1 cellular context compared by ENCODE assay signal in the genomic region with DNA sequence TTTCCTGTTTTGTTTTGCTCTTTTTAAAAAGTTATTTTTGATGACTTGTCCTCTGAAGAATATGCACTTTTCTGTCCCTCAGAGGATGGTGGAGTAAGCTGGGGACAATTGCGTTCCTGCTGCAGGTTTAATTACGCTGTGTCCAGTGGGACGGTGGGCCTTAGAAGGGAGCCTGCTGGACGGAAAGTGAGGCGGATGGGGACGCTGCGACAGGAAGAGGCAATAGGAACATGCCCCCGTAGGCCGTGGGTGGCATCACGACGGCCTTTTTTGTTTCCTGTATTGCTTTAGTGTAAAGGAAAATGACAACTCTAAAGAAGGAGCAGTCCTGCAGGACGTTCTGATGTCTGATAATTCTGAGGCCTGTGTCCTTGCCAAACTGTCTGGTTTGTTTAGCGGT.
TF ChIP-seq lines count a peak whose summit lies in the region.

No MANE protein-coding gene starts in this region.

TF ChIP-seq in K562, 482 proteins besides CTCF, POLR2A, EP300 and RAD21 (continued from another document):
- TF ChIP-seq, protein P1, sequence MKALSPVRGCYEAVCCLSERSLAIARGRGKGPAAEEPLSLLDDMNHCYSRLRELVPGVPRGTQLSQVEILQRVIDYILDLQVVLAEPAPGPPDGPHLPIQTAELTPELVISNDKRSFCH (CRISPR knock-in tag; IDR thresholded peaks at IDR 0.05), result no peak
- TF ChIP-seq, protein P1 (tag; IDR thresholded peaks at IDR 0.05), result no peak
- TF ChIP-seq, protein P2, sequence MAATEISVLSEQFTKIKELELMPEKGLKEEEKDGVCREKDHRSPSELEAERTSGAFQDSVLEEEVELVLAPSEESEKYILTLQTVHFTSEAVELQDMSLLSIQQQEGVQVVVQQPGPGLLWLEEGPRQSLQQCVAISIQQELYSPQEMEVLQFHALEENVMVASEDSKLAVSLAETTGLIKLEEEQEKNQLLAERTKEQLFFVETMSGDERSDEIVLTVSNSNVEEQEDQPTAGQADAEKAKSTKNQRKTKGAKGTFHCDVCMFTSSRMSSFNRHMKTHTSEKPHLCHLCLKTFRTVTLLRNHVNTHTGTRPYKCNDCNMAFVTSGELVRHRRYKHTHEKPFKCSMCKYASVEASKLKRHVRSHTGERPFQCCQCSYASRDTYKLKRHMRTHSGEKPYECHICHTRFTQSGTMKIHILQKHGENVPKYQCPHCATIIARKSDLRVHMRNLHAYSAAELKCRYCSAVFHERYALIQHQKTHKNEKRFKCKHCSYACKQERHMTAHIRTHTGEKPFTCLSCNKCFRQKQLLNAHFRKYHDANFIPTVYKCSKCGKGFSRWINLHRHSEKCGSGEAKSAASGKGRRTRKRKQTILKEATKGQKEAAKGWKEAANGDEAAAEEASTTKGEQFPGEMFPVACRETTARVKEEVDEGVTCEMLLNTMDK (IDR thresholded peaks at IDR 0.05; ENCODE audit: borderline replicate concordance, insufficient read depth, low read depth, low read length, poor library complexity, severe bottlenecking), result no peak
- TF ChIP-seq JUN (IDR thresholded peaks at IDR 0.05; ENCODE audit: borderline replicate concordance, low read depth, low read length) (no peak), JUN (CRISPR knock-in tag; IDR thresholded peaks at IDR 0.05; ENCODE audit: borderline replicate concordance) (no peak), POLR2B (IDR thresholded peaks at IDR 0.05; ENCODE audit: low read depth, partially characterized antibody) (no peak), MEF2A (IDR thresholded peaks at IDR 0.05; ENCODE audit: control insufficient read depth, low read depth, low read length) (no peak), ZNF830 (CRISPR knock-in tag; IDR thresholded peaks at IDR 0.05) (no peak), OTX1 (CRISPR knock-in tag; IDR thresholded peaks at IDR 0.05) (no peak)
- TF ChIP-seq, protein P3, sequence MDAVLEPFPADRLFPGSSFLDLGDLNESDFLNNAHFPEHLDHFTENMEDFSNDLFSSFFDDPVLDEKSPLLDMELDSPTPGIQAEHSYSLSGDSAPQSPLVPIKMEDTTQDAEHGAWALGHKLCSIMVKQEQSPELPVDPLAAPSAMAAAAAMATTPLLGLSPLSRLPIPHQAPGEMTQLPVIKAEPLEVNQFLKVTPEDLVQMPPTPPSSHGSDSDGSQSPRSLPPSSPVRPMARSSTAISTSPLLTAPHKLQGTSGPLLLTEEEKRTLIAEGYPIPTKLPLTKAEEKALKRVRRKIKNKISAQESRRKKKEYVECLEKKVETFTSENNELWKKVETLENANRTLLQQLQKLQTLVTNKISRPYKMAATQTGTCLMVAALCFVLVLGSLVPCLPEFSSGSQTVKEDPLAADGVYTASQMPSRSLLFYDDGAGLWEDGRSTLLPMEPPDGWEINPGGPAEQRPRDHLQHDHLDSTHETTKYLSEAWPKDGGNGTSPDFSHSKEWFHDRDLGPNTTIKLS (IDR thresholded peaks at IDR 0.05; ENCODE audit: borderline replicate concordance, low read depth), result no peak
- TF ChIP-seq, protein P4, sequence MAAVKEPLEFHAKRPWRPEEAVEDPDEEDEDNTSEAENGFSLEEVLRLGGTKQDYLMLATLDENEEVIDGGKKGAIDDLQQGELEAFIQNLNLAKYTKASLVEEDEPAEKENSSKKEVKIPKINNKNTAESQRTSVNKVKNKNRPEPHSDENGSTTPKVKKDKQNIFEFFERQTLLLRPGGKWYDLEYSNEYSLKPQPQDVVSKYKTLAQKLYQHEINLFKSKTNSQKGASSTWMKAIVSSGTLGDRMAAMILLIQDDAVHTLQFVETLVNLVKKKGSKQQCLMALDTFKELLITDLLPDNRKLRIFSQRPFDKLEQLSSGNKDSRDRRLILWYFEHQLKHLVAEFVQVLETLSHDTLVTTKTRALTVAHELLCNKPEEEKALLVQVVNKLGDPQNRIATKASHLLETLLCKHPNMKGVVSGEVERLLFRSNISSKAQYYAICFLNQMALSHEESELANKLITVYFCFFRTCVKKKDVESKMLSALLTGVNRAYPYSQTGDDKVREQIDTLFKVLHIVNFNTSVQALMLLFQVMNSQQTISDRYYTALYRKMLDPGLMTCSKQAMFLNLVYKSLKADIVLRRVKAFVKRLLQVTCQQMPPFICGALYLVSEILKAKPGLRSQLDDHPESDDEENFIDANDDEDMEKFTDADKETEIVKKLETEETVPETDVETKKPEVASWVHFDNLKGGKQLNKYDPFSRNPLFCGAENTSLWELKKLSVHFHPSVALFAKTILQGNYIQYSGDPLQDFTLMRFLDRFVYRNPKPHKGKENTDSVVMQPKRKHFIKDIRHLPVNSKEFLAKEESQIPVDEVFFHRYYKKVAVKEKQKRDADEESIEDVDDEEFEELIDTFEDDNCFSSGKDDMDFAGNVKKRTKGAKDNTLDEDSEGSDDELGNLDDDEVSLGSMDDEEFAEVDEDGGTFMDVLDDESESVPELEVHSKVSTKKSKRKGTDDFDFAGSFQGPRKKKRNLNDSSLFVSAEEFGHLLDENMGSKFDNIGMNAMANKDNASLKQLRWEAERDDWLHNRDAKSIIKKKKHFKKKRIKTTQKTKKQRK (IDR thresholded peaks at IDR 0.05; ENCODE audit: borderline replicate concordance, low read depth, low read length), result no peak
- TF ChIP-seq, protein P5, sequence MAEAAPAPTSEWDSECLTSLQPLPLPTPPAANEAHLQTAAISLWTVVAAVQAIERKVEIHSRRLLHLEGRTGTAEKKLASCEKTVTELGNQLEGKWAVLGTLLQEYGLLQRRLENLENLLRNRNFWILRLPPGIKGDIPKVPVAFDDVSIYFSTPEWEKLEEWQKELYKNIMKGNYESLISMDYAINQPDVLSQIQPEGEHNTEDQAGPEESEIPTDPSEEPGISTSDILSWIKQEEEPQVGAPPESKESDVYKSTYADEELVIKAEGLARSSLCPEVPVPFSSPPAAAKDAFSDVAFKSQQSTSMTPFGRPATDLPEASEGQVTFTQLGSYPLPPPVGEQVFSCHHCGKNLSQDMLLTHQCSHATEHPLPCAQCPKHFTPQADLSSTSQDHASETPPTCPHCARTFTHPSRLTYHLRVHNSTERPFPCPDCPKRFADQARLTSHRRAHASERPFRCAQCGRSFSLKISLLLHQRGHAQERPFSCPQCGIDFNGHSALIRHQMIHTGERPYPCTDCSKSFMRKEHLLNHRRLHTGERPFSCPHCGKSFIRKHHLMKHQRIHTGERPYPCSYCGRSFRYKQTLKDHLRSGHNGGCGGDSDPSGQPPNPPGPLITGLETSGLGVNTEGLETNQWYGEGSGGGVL (CRISPR knock-in tag; IDR thresholded peaks at IDR 0.05), result no peak
- TF ChIP-seq, protein P6, sequence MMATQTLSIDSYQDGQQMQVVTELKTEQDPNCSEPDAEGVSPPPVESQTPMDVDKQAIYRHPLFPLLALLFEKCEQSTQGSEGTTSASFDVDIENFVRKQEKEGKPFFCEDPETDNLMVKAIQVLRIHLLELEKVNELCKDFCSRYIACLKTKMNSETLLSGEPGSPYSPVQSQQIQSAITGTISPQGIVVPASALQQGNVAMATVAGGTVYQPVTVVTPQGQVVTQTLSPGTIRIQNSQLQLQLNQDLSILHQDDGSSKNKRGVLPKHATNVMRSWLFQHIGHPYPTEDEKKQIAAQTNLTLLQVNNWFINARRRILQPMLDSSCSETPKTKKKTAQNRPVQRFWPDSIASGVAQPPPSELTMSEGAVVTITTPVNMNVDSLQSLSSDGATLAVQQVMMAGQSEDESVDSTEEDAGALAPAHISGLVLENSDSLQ (IDR thresholded peaks at IDR 0.05), result no peak
- TF ChIP-seq, protein P7, sequence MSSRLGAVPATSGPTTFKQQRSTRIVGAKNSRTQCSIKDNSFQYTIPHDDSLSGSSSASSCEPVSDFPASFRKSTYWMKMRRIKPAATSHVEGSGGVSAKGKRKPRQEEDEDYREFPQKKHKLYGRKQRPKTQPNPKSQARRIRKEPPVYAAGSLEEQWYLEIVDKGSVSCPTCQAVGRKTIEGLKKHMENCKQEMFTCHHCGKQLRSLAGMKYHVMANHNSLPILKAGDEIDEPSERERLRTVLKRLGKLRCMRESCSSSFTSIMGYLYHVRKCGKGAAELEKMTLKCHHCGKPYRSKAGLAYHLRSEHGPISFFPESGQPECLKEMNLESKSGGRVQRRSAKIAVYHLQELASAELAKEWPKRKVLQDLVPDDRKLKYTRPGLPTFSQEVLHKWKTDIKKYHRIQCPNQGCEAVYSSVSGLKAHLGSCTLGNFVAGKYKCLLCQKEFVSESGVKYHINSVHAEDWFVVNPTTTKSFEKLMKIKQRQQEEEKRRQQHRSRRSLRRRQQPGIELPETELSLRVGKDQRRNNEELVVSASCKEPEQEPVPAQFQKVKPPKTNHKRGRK (tag; IDR thresholded peaks at IDR 0.05), result no peak
